ENCODE assay signal across 8 cellular contexts in the genomic region with DNA sequence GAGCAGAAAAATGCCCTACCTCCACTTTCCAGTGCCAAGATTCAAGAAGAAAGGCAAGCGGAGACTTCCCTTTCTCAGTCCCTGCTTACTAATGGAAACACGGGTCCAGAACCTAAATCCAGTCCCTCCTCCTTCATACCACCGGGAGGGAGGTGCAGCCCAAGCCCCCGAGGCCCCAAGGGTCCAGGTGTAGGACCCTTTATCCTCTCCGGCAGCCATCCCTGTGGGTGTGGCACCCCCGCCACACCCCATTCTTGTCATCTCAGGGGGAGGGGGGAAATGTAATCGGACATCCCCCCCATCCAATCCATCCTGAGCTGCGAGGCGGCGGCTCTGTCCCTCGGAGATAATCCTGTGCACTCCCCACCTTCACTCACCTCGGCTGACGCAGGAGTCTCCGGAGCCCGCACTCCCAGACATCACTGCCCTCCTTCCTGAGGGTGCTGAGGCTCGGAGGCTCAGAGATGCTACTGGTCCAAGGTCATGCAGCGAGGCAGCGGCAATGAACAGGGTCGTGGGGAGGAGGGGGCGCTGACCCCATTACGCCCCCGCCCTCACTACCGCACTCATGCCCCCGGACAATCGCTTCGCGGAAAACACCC.
A peak's percentile ranks its signal among the peaks of the same experiment; 100 is the strongest.
DNase-seq lines count a peak whose midpoint lies in the region; ATAC-seq and TF ChIP-seq lines count a peak whose summit lies in the region.

No MANE protein-coding gene starts in this region.

- H3K9ac ChIP-seq in duodenal mucosa (ENCODE audit: low read depth in 1 of 2, low read length in 2 of 2) = peak overlapping the region; percentile 45 to 49

- no peaks in the 10 kb centered on the region for H3K27me3 ChIP-seq in GM06990 (replicated peaks; ENCODE audit: control insufficient read depth, insufficient read depth, low read length)
- H3K27me3 ChIP-seq in duodenal mucosa (ENCODE audit: control insufficient read depth in 1 of 2, insufficient read depth in 2 of 2, low read length in 2 of 2) = no peaks in the 10 kb centered on the region

- H3K4me3 ChIP-seq in GM06990 (replicated peaks; ENCODE audit: low read depth, low read length) = peak overlapping the region; percentile 85
- H3K4me3 ChIP-seq in duodenal mucosa (ENCODE audit: low read depth in 1 of 2, low read length in 2 of 2) = peak overlapping the region; percentile 82 to 83

- TF ChIP-seq CTCF in GM06990 (IDR thresholded peaks at IDR 0.05; ENCODE audit: insufficient read depth, low read length, poor library complexity, severe bottlenecking) (no peak), nephron (IDR thresholded peaks at IDR 0.05; ENCODE audit: unreplicated experiment in 3 of 3) (no peak)

- H3K27me3 Mint-ChIP-seq in nephron (ENCODE audit: low read depth) = no peaks in the 10 kb centered on the region

- peaks cover 36 to 42% of the 10 kb centered on the region in 2 donors for H3K4me1 ChIP-seq in duodenal mucosa (ENCODE audit: control insufficient read depth in 1 of 2, insufficient read depth in 2 of 2, low read length in 2 of 2)

- H3K36me3 ChIP-seq in GM06990 (ENCODE audit: control insufficient read depth, insufficient read depth, low read length) = no peaks in the 10 kb centered on the region; the same call in none of the 2 replicates
- H3K36me3 ChIP-seq in duodenal mucosa (ENCODE audit: control insufficient read depth in 1 of 2, insufficient read depth in 2 of 2, low read length in 2 of 2) = no peaks in the 10 kb centered on the region

- no peaks in the 10 kb centered on the region for H3K9me3 ChIP-seq in duodenal mucosa (ENCODE audit: control insufficient read depth in 1 of 2, low read length in 2 of 2)

- no peak overlapping the region for H3K27ac ChIP-seq in duodenal mucosa (ENCODE audit: low read depth, low read length)

- H3K36me3 Mint-ChIP-seq in nephron (ENCODE audit: low read depth) = no peaks in the 10 kb centered on the region

- peaks cover 36% of the 10 kb centered on the region for H3K4me1 Mint-ChIP-seq in nephron

- H3K27ac Mint-ChIP-seq in nephron = peak overlapping the region in 1 of 3 experiments; percentile 87

- H3K4me3 Mint-ChIP-seq in nephron = peak overlapping the region; percentile 83 to 92 (median 86)

- no peak for ATAC-seq in GM21576 (IDR thresholded peaks at IDR 0.05; ENCODE audit: unreplicated experiment)

- H3K9me3 Mint-ChIP-seq in nephron = no peaks in the 10 kb centered on the region

- no peak for DNase-seq in GM06990 (ENCODE audit: extremely low read depth, insufficient read length)
- DNase-seq in NCI-H69 (lab: John Stamatoyannopoulos, UW) = peak; percentile 49
- no peak for DNase-seq in activated CD4-positive, CD25-positive, alpha-beta regulatory T cell treated with anti-CD3 and anti-CD28 coated beads, Interleukin-2, amount 50 U/mL, for 72 hours
- no peak for DNase-seq in NCI-H510A treated with DMSO at 0.1 percent for 48 hours (lab: John Stamatoyannopoulos, UW)
- no peak for DNase-seq in NOMO-1 treated with dmso at 0.1 percent for 144 hours (lab: John Stamatoyannopoulos, UW; ENCODE audit: unreplicated experiment)
